33 cellular contexts compared by ENCODE assay signal in the genomic region with DNA sequence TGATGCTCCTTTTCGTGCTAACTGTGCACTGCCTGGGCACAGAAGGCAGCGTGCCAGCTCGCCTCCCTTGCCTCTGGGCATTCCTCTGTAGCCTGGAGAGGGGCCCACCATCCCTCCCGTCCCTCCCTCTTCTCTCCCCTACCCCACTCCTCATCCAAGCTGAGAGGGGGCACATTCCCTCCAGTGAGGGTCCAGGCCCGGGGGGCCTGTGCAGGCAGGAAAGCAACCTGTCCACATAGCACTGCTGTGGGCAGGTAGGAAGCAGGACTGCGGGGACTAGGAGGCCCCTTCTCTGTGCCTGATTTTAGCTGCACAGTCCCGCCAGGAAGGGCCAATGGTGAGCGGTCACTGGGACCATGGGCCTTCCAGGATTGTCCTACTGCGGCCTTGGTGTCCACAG. TPM values are rescaled to one million over a fixed set of nuclear protein-coding genes. Genes with fewer than 3 reads are reported as not detected.
"Had no signal": no experiment of that assay in that cellular context is flagged by ENCODE, and none has a peak within 500 bp of the region (broad histone marks: within the 10 kb centered on the region; RNA-seq: fewer than 3 reads in every experiment).

No MANE protein-coding gene starts in this region.

- H3K27me3 Mint-ChIP-seq: activated CD4-positive, alpha-beta memory T cell treated with anti-CD3 and anti-CD28 coated beads, Interleukin-2, amount 10 ng/mL, durations not matched to agents 7 days and 5 days; activated CD4-positive, alpha-beta T cell treated with anti-CD3 and anti-CD28 coated beads, Interleukin-2, amount 10 ng/mL, durations not matched to agents 7 days and 5 days; activated T-cell treated with anti-CD3 and anti-CD28 coated beads, Interleukin-2, amount 50 U/mL, for 24 hours; stimulated activated naive B cell treated with anti-CD40 and anti-IgM and Interleukin-4, amounts not matched to agents 10 μg/mL and 1 μg/mL and 100 μg/mL, for 72 hours had no signal

- H3K4me1 ChIP-seq: gastroesophageal sphincter, left ventricle myocardium inferior, parathyroid adenoma, psoas muscle, stomach, tibial artery had no signal

- ATAC-seq: gastroesophageal sphincter; stimulated activated naive B cell treated with anti-CD40 and anti-IgM and Interleukin-4, amounts not matched to agents 10 μg/mL and 1 μg/mL and 100 μg/mL, for 72 hours had no signal

- H3K9me3 Mint-ChIP-seq: activated CD4-positive, alpha-beta memory T cell treated with anti-CD3 and anti-CD28 coated beads, Interleukin-2, amount 10 ng/mL, durations not matched to agents 7 days and 5 days; activated CD4-positive, alpha-beta T cell treated with anti-CD3 and anti-CD28 coated beads, Interleukin-2, amount 10 ng/mL, durations not matched to agents 7 days and 5 days; activated naive CD4-positive, alpha-beta T cell treated with anti-CD3 and anti-CD28 coated beads, Interleukin-2, amount 10 ng/mL, durations not matched to agents 7 days and 5 days; activated naive CD8-positive, alpha-beta T cell treated with anti-CD3 and anti-CD28 coated beads, Interleukin-2, amount 10 ng/mL, durations not matched to agents 7 days and 5 days; activated T-cell treated with anti-CD3 and anti-CD28 coated beads, Interleukin-2, amount 50 U/mL, for 24 hours; naive B cell; stimulated activated naive B cell treated with anti-CD40 and anti-IgM and Interleukin-4, amounts not matched to agents 10 μg/mL and 1 μg/mL and 100 μg/mL, for 72 hours had no signal

- H3K4me1 Mint-ChIP-seq: activated CD4-positive, alpha-beta T cell treated with anti-CD3 and anti-CD28 coated beads, Interleukin-2, amount 10 ng/mL, durations not matched to agents 7 days and 5 days; activated naive CD4-positive, alpha-beta T cell treated with anti-CD3 and anti-CD28 coated beads, Interleukin-2, amount 10 ng/mL, durations not matched to agents 7 days and 5 days; activated naive CD8-positive, alpha-beta T cell treated with anti-CD3 and anti-CD28 coated beads, Interleukin-2, amount 10 ng/mL, durations not matched to agents 7 days and 5 days; naive B cell; stimulated activated naive B cell treated with anti-CD40 and anti-IgM and Interleukin-4, amounts not matched to agents 10 μg/mL and 1 μg/mL and 100 μg/mL, for 72 hours had no signal

- H3K4me3 ChIP-seq: gastroesophageal sphincter, hepatocyte, left ventricle myocardium inferior, lung, psoas muscle, smooth muscle cell, stomach, tibial artery had no signal

- H3K4me2 ChIP-seq: hepatocyte, smooth muscle cell had no signal

- H3K36me3 Mint-ChIP-seq: activated naive CD4-positive, alpha-beta T cell treated with anti-CD3 and anti-CD28 coated beads, Interleukin-2, amount 10 ng/mL, durations not matched to agents 7 days and 5 days; activated naive CD8-positive, alpha-beta T cell treated with anti-CD3 and anti-CD28 coated beads, Interleukin-2, amount 10 ng/mL, durations not matched to agents 7 days and 5 days; naive B cell; stimulated activated naive B cell treated with anti-CD40 and anti-IgM and Interleukin-4, amounts not matched to agents 10 μg/mL and 1 μg/mL and 100 μg/mL, for 72 hours had no signal

- DNase-seq: activated CD4-positive, alpha-beta memory T cell treated with anti-CD3 and anti-CD28 coated beads, Interleukin-2, amount 10 ng/mL, durations not matched to agents 7 days and 5 days; activated CD4-positive, alpha-beta T cell treated with anti-CD3 and anti-CD28 coated beads for 1 hour; activated CD4-positive, alpha-beta T cell treated with anti-CD3 and anti-CD28 coated beads, Interleukin-2, amount 10 ng/mL, durations not matched to agents 7 days and 5 days; activated CD8-positive, alpha-beta memory T cell treated with anti-CD3 and anti-CD28 coated beads, Interleukin-2, amount 50 U/mL, for 48 hours; activated gamma-delta T cell; activated naive CD4-positive, alpha-beta T cell treated with anti-CD3 and anti-CD28 coated beads, Interleukin-2, amount 10 ng/mL, durations not matched to agents 7 days and 5 days; activated naive CD8-positive, alpha-beta T cell treated with anti-CD3 and anti-CD28 coated beads, Interleukin-2, amount 10 ng/mL, durations not matched to agents 7 days and 5 days; activated T-cell treated with anti-CD3 and anti-CD28 coated beads, Interleukin-2, amount 50 U/mL, for 24 hours; brain microvascular endothelial cell; caudate nucleus; cortex of kidney; islet precursor cell; left ventricle myocardium inferior; naive B cell; occipital lobe; psoas muscle; stimulated activated CD4-positive, alpha-beta T cell treated with anti-CD3 and anti-CD28 coated beads, Interleukin-15, amount 100 ng/mL, for 24 hours; stimulated activated CD4-positive, alpha-beta T cell treated with anti-CD3 and anti-CD28 coated beads, Interleukin-2, amount 100 ng/mL, for 24 hours; stimulated activated naive B cell treated with anti-CD40 and anti-IgM and Interleukin-4, amounts not matched to agents 10 μg/mL and 1 μg/mL and 100 μg/mL, for 72 hours; stomach; T-helper 2 cell; tibial artery had no signal

- H3K27ac ChIP-seq: brain microvascular endothelial cell, gastroesophageal sphincter, hepatocyte, left ventricle myocardium inferior, parathyroid adenoma, psoas muscle, stomach, tibial artery had no signal

- H3K4me3 Mint-ChIP-seq: activated CD4-positive, alpha-beta memory T cell treated with anti-CD3 and anti-CD28 coated beads, Interleukin-2, amount 10 ng/mL, durations not matched to agents 7 days and 5 days; activated CD4-positive, alpha-beta T cell treated with anti-CD3 and anti-CD28 coated beads, Interleukin-2, amount 10 ng/mL, durations not matched to agents 7 days and 5 days; activated naive CD4-positive, alpha-beta T cell treated with anti-CD3 and anti-CD28 coated beads, Interleukin-2, amount 10 ng/mL, durations not matched to agents 7 days and 5 days; activated naive CD8-positive, alpha-beta T cell treated with anti-CD3 and anti-CD28 coated beads, Interleukin-2, amount 10 ng/mL, durations not matched to agents 7 days and 5 days; activated T-cell treated with anti-CD3 and anti-CD28 coated beads, Interleukin-2, amount 50 U/mL, for 24 hours; stimulated activated naive B cell treated with anti-CD40 and anti-IgM and Interleukin-4, amounts not matched to agents 10 μg/mL and 1 μg/mL and 100 μg/mL, for 72 hours had no signal

- H3K9ac ChIP-seq: parathyroid adenoma had no signal

- H3K27me3 ChIP-seq: brain microvascular endothelial cell, gastroesophageal sphincter, hepatocyte, stomach, tibial artery had no signal

- H3K79me2 ChIP-seq: hepatocyte, parathyroid adenoma had no signal

- H3K27ac Mint-ChIP-seq: activated CD4-positive, alpha-beta memory T cell treated with anti-CD3 and anti-CD28 coated beads, Interleukin-2, amount 10 ng/mL, durations not matched to agents 7 days and 5 days; activated CD4-positive, alpha-beta T cell treated with anti-CD3 and anti-CD28 coated beads, Interleukin-2, amount 10 ng/mL, durations not matched to agents 7 days and 5 days; activated naive CD4-positive, alpha-beta T cell treated with anti-CD3 and anti-CD28 coated beads, Interleukin-2, amount 10 ng/mL, durations not matched to agents 7 days and 5 days; activated naive CD8-positive, alpha-beta T cell treated with anti-CD3 and anti-CD28 coated beads, Interleukin-2, amount 10 ng/mL, durations not matched to agents 7 days and 5 days; activated T-cell treated with anti-CD3 and anti-CD28 coated beads, Interleukin-2, amount 50 U/mL, for 24 hours; stimulated activated naive B cell treated with anti-CD40 and anti-IgM and Interleukin-4, amounts not matched to agents 10 μg/mL and 1 μg/mL and 100 μg/mL, for 72 hours had no signal

- H3K36me3 ChIP-seq: brain microvascular endothelial cell, gastroesophageal sphincter, left ventricle myocardium inferior, stomach, tibial artery had no signal

- H3K9me3 ChIP-seq: gastroesophageal sphincter, left ventricle myocardium inferior, psoas muscle, stomach, tibial artery had no signal

RNA-seq across cellular contexts. Expression of gene ERVH48-1, which starts 38.7 kb away (rescaled TPM):
- total RNA-seq: activated CD4-positive, alpha-beta memory T cell treated with anti-CD3 and anti-CD28 coated beads, Interleukin-2, amount 10 ng/mL, durations not matched to agents 7 days and 5 days; chondrocyte; endothelial cell of umbilical vein; fibroblast of lung; fibroblast of villous mesenchyme; gastroesophageal sphincter; left ventricle myocardium inferior; occipital lobe; psoas muscle; urinary bladder had no signal
- polyA plus RNA-seq: endothelial cell of umbilical vein, neural cell, stomach, urinary bladder had no signal
